20 cellular contexts compared by ENCODE assay signal in genomic region chr4:102843273-102843672, GRCh38. TPM values are rescaled to one million over a fixed set of nuclear protein-coding genes. Genes with fewer than 3 reads are reported as not detected.
DNase-seq lines count a peak whose midpoint lies in the region; FAIRE-seq and TF ChIP-seq lines count a peak whose summit lies in the region.
"Had no signal": no experiment of that assay in that cellular context is flagged by ENCODE, and none has a peak within 500 bp of the region (broad histone marks: within the 10 kb centered on the region; RNA-seq: fewer than 3 reads in every experiment).

No MANE protein-coding gene starts in this region.

- H3K4me3 ChIP-seq in epithelial cell of esophagus (ENCODE audit: low read length), result no peak overlapping the region
- H3K4me3 ChIP-seq: K562, PC-9 had no signal

- no peaks in the 10 kb centered on the region for H3K9me3 Mint-ChIP-seq in type B pancreatic cell
- H3K9me3 Mint-ChIP-seq: CD4-positive, alpha-beta T cell had no signal

- no peaks in the 10 kb centered on the region for H3K4me1 Mint-ChIP-seq in type B pancreatic cell (ENCODE audit: unreplicated experiment)

- peak; percentile 9 for FAIRE-seq in GM12891 (lab: Jason Lieb, UNC)
- FAIRE-seq: G401.6, GM18507, K562 had no signal

- DNase-seq in Caki2 (ENCODE audit: low read depth) (peak; percentile 44), GM12891 (ENCODE audit: insufficient read length, low spot score) (no peak), epithelial cell of esophagus (ENCODE audit: low read depth) (peak; percentile 74), kidney tubule cell (ENCODE audit: low spot score) (peak; percentile 93), hippocampal formation (lab: John Stamatoyannopoulos, UW) (no peak), NCI-H2171 (lab: John Stamatoyannopoulos, UW) (no peak), type B pancreatic cell (ENCODE audit: extremely low spot score, unreplicated experiment) (no peak)
- DNase-seq: BE2C; Calu3; CD4-positive, alpha-beta T cell; DMS79; GOT3; NCI-H1436; NCI-H2029; NCI-H2171 treated with DMSO at 0.1 percent for 48 hours; NCI-H748 treated with DMSO at 0.1 percent for 48 hours; PC-9 had no signal

- in situ Hi-C loops in Caki2 (cut with HindIII; ENCODE audit: low pct_unique_long_range_greater_than_20kb, low sequenced_read_pairs), result no loop called here

- no peak for TF ChIP-seq CTCF in epithelial cell of esophagus (IDR thresholded peaks at IDR 0.05; ENCODE audit: insufficient read depth, low read depth, low read length, missing control alignments)
- no peak for TF ChIP-seq CTCF in type B pancreatic cell (conservative IDR thresholded peaks at IDR 0.05)

- H3K27ac Mint-ChIP-seq in type B pancreatic cell, result no peak overlapping the region
- H3K27ac Mint-ChIP-seq: CD4-positive, alpha-beta T cell had no signal

- H3K27me3 Mint-ChIP-seq in type B pancreatic cell, result no peaks in the 10 kb centered on the region
- H3K27me3 Mint-ChIP-seq: CD4-positive, alpha-beta T cell had no signal

- peaks cover 5% of the 10 kb centered on the region for H3K36me3 Mint-ChIP-seq in type B pancreatic cell

- no peak overlapping the region for H3K4me3 Mint-ChIP-seq in type B pancreatic cell
- H3K4me3 Mint-ChIP-seq: CD4-positive, alpha-beta T cell had no signal

- TF ChIP-seq POLR2A in GM12891 (IDR thresholded peaks at IDR 0.05; ENCODE audit: low read depth, low read length), result no peak

TF ChIP-seq in GM12891, 5 proteins besides CTCF, POLR2A, EP300 and RAD21:
- TF ChIP-seq POU2F2 (IDR thresholded peaks at IDR 0.05; ENCODE audit: low read depth, low read length), result no peak
- TF ChIP-seq POLR2AphosphoS5 (IDR thresholded peaks at IDR 0.05; ENCODE audit: low read depth, low read length), result no peak
- TF ChIP-seq TAF1 (IDR thresholded peaks at IDR 0.05; ENCODE audit: low read depth, low read length), result no peak
- TF ChIP-seq PAX5 (IDR thresholded peaks at IDR 0.05; ENCODE audit: insufficient read depth, low read length, severe bottlenecking), result no peak
- TF ChIP-seq SPI1 (IDR thresholded peaks at IDR 0.05; ENCODE audit: low read depth, low read length), result no peak

RNA-seq across cellular contexts. Expression of gene UBE2D3, which starts 15.9 kb away (rescaled TPM):
- total RNA-seq in Caki2 (2014; rRNA removed; shearing (Covaris generic); ENCODE audit: low replicate concordance), result 337 and 365 TPM in 2 replicates
- 274 TPM for polyA plus RNA-seq in GM12891 (2012; ENCODE audit: low read depth, missing spikeins)
- total RNA-seq in type B pancreatic cell (ENCODE audit: low replicate concordance), result 288 and 302 TPM in 2 replicates

RNA-seq across cellular contexts. Expression of gene CISD2, which starts 25.5 kb away (rescaled TPM):
- total RNA-seq in Caki2 (2014; rRNA removed; shearing (Covaris generic); ENCODE audit: low replicate concordance), result 57.6 and 67.3 TPM in 2 replicates
- 26.9 TPM for polyA plus RNA-seq in GM12891 (2012; ENCODE audit: low read depth, missing spikeins)
- total RNA-seq in type B pancreatic cell (ENCODE audit: low replicate concordance), result 25.6 and 27.9 TPM in 2 replicates

Comparison
In these comparisons a context has a peak if more than half of its experiments do, and no peak if none do; other contexts are left out.
1. DNase-seq: peak in Caki2 (single experiment), epithelial cell of esophagus (single experiment) and kidney tubule cell (single experiment); none in GM12891 (single experiment), hippocampal formation (0 of 2), NCI-H2171 (single experiment) and type B pancreatic cell (single experiment).